1 cellular context compared by ENCODE assay signal in the genomic region with DNA sequence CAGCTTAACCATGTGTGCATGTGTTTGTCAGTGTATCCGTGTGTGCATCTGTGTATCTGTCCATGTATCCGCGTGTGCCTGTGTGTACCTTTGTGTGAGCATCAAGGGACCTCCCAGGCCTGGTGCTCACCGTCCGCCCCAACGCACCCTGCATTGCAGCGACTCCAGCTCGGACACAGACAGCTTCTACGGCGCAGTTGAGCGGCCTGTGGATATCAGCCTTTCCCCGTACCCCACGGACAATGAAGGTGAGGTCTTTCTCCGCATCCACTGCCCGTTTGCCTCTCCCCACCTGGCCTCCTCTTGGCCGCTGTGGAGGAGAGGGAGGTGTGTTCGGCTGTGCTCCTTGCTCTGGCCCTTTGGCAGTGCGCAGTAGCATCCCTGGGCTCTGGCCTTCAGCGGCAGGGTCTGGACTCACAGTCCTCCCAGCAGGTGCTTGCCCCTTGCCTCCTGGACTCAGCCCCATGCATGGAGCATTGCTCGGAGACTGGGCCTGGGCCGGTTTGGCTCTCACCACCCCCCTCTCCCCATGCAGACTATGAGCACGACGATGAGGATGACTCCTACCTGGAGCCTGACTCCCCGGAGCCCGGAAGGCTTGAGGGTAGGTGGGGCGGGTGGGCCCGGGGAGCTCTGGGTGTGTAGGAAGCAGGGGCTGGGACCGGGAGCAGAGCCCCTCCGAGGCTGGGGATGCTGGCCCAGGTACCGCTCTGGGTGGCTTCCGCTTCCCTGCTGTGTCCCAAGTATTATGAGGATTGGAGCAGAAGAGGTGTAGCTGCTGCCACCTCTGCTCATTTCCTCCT.
TF ChIP-seq lines count a peak whose summit lies in the region.

No MANE protein-coding gene starts in this region.

TF ChIP-seq in SK-N-SH treated with all-trans-retinoic acid at 6 μM for 48 hours, 23 proteins besides CTCF, POLR2A, EP300 and RAD21 (continued from another document):
- TF ChIP-seq, protein P1, sequence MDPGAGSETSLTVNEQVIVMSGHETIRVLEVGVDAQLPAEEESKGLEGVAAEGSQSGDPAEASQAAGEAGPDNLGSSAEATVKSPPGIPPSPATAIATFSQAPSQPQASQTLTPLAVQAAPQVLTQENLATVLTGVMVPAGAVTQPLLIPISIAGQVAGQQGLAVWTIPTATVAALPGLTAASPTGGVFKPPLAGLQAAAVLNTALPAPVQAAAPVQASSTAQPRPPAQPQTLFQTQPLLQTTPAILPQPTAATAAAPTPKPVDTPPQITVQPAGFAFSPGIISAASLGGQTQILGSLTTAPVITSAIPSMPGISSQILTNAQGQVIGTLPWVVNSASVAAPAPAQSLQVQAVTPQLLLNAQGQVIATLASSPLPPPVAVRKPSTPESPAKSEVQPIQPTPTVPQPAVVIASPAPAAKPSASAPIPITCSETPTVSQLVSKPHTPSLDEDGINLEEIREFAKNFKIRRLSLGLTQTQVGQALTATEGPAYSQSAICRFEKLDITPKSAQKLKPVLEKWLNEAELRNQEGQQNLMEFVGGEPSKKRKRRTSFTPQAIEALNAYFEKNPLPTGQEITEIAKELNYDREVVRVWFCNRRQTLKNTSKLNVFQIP (CRISPR knock-in tag; IDR thresholded peaks at IDR 0.05; ENCODE audit: borderline replicate concordance, low read depth): no peak
- TF ChIP-seq SNAI2 (CRISPR knock-in tag; IDR thresholded peaks at IDR 0.05): no peak
- no peak for TF ChIP-seq PATZ1 (CRISPR knock-in tag; IDR thresholded peaks at IDR 0.05; ENCODE audit: borderline replicate concordance)
